In genomic region chr16:74606521-74607309, GRCh38 we compare ENCODE assay signal across 1 cellular context.
TF ChIP-seq lines count a peak whose summit lies in the region.

Gene GLG1 (minus strand): TSS chr16:74607114. CDS start chr16:74607094, 20 bp downstream.

TF ChIP-seq in K562, 482 proteins besides CTCF, POLR2A, EP300 and RAD21 (continued from another document and continues in another):
- TF ChIP-seq CREB3 (tag; conservative IDR thresholded peaks at IDR 0.05; ENCODE audit: low read depth) (no peak), CREM (IDR thresholded peaks at IDR 0.05; ENCODE audit: low read depth) (peak; percentile 79), TFAM (CRISPR knock-in tag; conservative IDR thresholded peaks at IDR 0.05) (no peak), ETV1 (tag; conservative IDR thresholded peaks at IDR 0.05; ENCODE audit: low read depth) (no peak), CCNT2 (IDR thresholded peaks at IDR 0.05; ENCODE audit: borderline replicate concordance, extremely low read depth, insufficient read length, low read depth, low read length) (peak; percentile 70), ZNF584 (CRISPR knock-in tag; IDR thresholded peaks at IDR 0.05; ENCODE audit: low read depth) (no peak), MTA3 (IDR thresholded peaks at IDR 0.05; ENCODE audit: borderline replicate concordance) (peak; percentile 84), ZNF121 (CRISPR knock-in tag; conservative IDR thresholded peaks at IDR 0.05) (no peak), JUN (IDR thresholded peaks at IDR 0.05; ENCODE audit: borderline replicate concordance, low read depth, low read length) (no peak), JUN (CRISPR knock-in tag; IDR thresholded peaks at IDR 0.05; ENCODE audit: borderline replicate concordance) (peak; percentile 82), CLOCK (CRISPR knock-in tag; IDR thresholded peaks at IDR 0.05; ENCODE audit: borderline replicate concordance) (no peak), HCFC1 (IDR thresholded peaks at IDR 0.05; ENCODE audit: low read depth, low read length) (0 out of 2 replicates have a peak, but pooled peaks have one; percentile 5), GABPA (tag; conservative IDR thresholded peaks at IDR 0.05; ENCODE audit: low read depth) (no peak; the same call in 1 of the 2 replicates), ZNF217 (CRISPR knock-in tag; IDR thresholded peaks at IDR 0.05) (no peak), ZNF79 (CRISPR knock-in tag; IDR thresholded peaks at IDR 0.05; ENCODE audit: low read depth) (no peak), HDAC6 (IDR thresholded peaks at IDR 0.05; ENCODE audit: low read depth, low read length) (no peak), AFF4 (CRISPR knock-in tag; IDR thresholded peaks at IDR 0.05) (peak; percentile 93; the same call in 1 of the 2 replicates), E2F3 (CRISPR knock-in tag; IDR thresholded peaks at IDR 0.05) (no peak), RCOR1 (IDR thresholded peaks at IDR 0.05; ENCODE audit: borderline replicate concordance in 1 of 2, low read depth in 2 of 2, low read length in 2 of 2) (no peak), ARHGAP35 (IDR thresholded peaks at IDR 0.05; ENCODE audit: partially characterized antibody) (no peak), MAFG (tag; conservative IDR thresholded peaks at IDR 0.05) (no peak), ZNF740 (CRISPR knock-in tag; IDR thresholded peaks at IDR 0.05) (no peak), ZNF740 (tag; IDR thresholded peaks at IDR 0.05) (no peak), ZNF224 (CRISPR knock-in tag; IDR thresholded peaks at IDR 0.05) (no peak), NR3C1 (CRISPR knock-in tag; IDR thresholded peaks at IDR 0.05) (no peak), ERF (CRISPR knock-in tag; IDR thresholded peaks at IDR 0.05) (no peak), MTA2 (IDR thresholded peaks at IDR 0.05; ENCODE audit: low read depth) (no peak), ZNF24 (IDR thresholded peaks at IDR 0.05) (no peak), ARID3B (CRISPR knock-in tag; IDR thresholded peaks at IDR 0.05; ENCODE audit: borderline replicate concordance) (no peak), ZNF41 (CRISPR knock-in tag; conservative IDR thresholded peaks at IDR 0.05) (no peak), BCOR (IDR thresholded peaks at IDR 0.05) (peak; percentile 36), ASH1L (IDR thresholded peaks at IDR 0.05; ENCODE audit: borderline replicate concordance, low read depth, partially characterized antibody) (no peak), MAX (CRISPR knock-in tag; IDR thresholded peaks at IDR 0.05) (peak; percentile 64), CBX8 (IDR thresholded peaks at IDR 0.05; ENCODE audit: borderline replicate concordance, extremely low read depth, low read depth, low read length, poor library complexity, severe bottlenecking) (no peak), ZBTB43 (CRISPR knock-in tag; IDR thresholded peaks at IDR 0.05) (peak; percentile 58; the same call in 1 of the 2 replicates), PBX2 (CRISPR knock-in tag; IDR thresholded peaks at IDR 0.05; ENCODE audit: low read depth) (no peak), PBX2 (tag; conservative IDR thresholded peaks at IDR 0.05; ENCODE audit: low read depth) (no peak), SPI1 (IDR thresholded peaks at IDR 0.05; ENCODE audit: borderline replicate concordance, low read depth, low read length) (no peak), ZNF77 (CRISPR knock-in tag; IDR thresholded peaks at IDR 0.05) (no peak), NR2F6 (CRISPR knock-in tag; IDR thresholded peaks at IDR 0.05) (no peak)
